ENCODE assay signal across 25 cellular contexts in the genomic region with DNA sequence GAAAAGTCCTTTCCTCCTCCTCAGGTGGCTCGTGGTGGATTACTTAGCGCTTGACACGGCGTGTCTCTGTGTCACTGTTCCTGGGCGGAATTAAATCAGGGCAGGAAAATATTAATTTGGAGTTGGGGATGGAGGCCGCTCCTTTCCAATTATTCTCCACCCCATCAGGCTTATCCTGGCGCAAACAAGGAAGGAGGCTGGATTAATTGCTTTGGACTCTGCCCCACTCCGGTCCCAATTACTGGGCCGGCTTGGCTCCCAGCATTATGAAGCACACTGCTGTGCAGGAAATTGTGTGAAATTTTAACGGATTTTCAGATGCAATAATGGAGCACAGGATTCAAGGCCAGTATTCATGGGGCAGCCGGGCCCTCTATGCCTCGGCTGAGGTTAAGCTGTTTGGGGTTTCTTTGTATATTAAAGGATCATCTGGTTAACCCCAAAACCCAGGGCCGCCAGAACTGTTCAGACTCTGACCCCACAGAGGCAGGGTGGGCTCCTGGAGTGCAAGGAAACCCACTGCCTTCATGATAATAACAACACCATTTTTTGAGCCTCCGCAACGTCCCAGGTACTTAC.
A peak's percentile ranks its signal among the peaks of the same experiment; 100 is the strongest.
DNase-seq lines count a peak whose midpoint lies in the region; ATAC-seq and TF ChIP-seq lines count a peak whose summit lies in the region.
"Had no signal": no experiment of that assay in that cellular context is flagged by ENCODE, and none has a peak within 500 bp of the region (broad histone marks: within the 10 kb centered on the region; RNA-seq: fewer than 3 reads in every experiment).

No MANE protein-coding gene starts in this region.

- peaks cover 24% of the 10 kb centered on the region for H3K27me3 ChIP-seq in OCI-LY3 (ENCODE audit: low read depth, low read length)
- H3K27me3 ChIP-seq: BLaER1 treated with 17β-estradiol and CSF1 and Interleukin-3, amounts not matched to agents 10 nM and 100 nM had no signal

- H3K27ac Mint-ChIP-seq in chondrocyte (ENCODE audit: unreplicated experiment) = no peak overlapping the region
- H3K27ac Mint-ChIP-seq: CD4-positive, alpha-beta T cell had no signal

- no peak for ATAC-seq in HG02798 (IDR thresholded peaks at IDR 0.05; ENCODE audit: poor library complexity, unreplicated experiment)
- ATAC-seq: A549, HCT116 had no signal

- no peaks in the 10 kb centered on the region for H3K9me3 ChIP-seq in OCI-LY3 (ENCODE audit: insufficient read depth, low read length)
- H3K9me3 ChIP-seq: A549; BLaER1 treated with 17β-estradiol and CSF1 and Interleukin-3, amounts not matched to agents 10 nM and 100 nM had no signal

- no peaks in the 10 kb centered on the region for H3K79me2 ChIP-seq in OCI-LY3 (ENCODE audit: low read length)

- H3K4me3 Mint-ChIP-seq in chondrocyte (ENCODE audit: unreplicated experiment) = no peak overlapping the region
- H3K4me3 Mint-ChIP-seq: CD4-positive, alpha-beta T cell had no signal

- H3K27me3 Mint-ChIP-seq in chondrocyte (ENCODE audit: low read depth) = peaks cover 64% of the 10 kb centered on the region

- peak overlapping the region; percentile 34 for H3K4me2 ChIP-seq in OCI-LY3 (ENCODE audit: low read length)
- H3K4me2 ChIP-seq: A549; BLaER1 treated with 17β-estradiol and CSF1 and Interleukin-3, amounts not matched to agents 10 nM and 100 nM had no signal

- H3K9ac ChIP-seq in OCI-LY3 (ENCODE audit: low read length) = no peak overlapping the region
- H3K9ac ChIP-seq: BLaER1 treated with 17β-estradiol and CSF1 and Interleukin-3, amounts not matched to agents 10 nM and 100 nM had no signal

- no peaks in the 10 kb centered on the region for H3K9me3 Mint-ChIP-seq in chondrocyte (ENCODE audit: low read depth)
- H3K9me3 Mint-ChIP-seq: CD4-positive, alpha-beta T cell had no signal

- TF ChIP-seq CTCF in OCI-LY3 (IDR thresholded peaks at IDR 0.05; ENCODE audit: low read depth, low read length) (no peak), chondrocyte (IDR thresholded peaks at IDR 0.05) (no peak)

- in situ Hi-C loops in G401 (cut with HindIII; ENCODE audit: low sequenced_read_pairs) = no loop called here

- no peaks in the 10 kb centered on the region for H3K36me3 ChIP-seq in OCI-LY3 (replicated peaks; ENCODE audit: low read depth, low read length)
- H3K36me3 ChIP-seq: BLaER1 treated with 17β-estradiol and CSF1 and Interleukin-3, amounts not matched to agents 10 nM and 100 nM had no signal

- peak; percentile 89 for DNase-seq in G401 (ENCODE audit: low spot score)
- DNase-seq in chondrocyte (ENCODE audit: low spot score) = peak; percentile 11
- peak; percentile 48 for DNase-seq in posterior vena cava (ENCODE audit: low spot score)
- no peak for DNase-seq in NCI-H2171 treated with DMSO at 0.1 percent for 48 hours (lab: John Stamatoyannopoulos, UW)
- DNase-seq in NCI-H1105 (lab: John Stamatoyannopoulos, UW) = no peak
- DNase-seq: AML-193; CD4-positive, alpha-beta T cell; DMS53; GDM1; Kasumi-1; MV-4-11; NCI-H1105 treated with DMSO at 0.1 percent for 48 hours; NCI-H1694 treated with DMSO at 0.1 percent for 48 hours; NCI-H2081; NCI-H524; NCI-H774; NK-92 treated with Interleukin-12 subunit alpha and Interleukin-12 subunit beta, amount 100 ng/mL, for 24 hours; SHP77; T-helper 1 cell had no signal

- no peak overlapping the region for H3K27ac ChIP-seq in OCI-LY3 (ENCODE audit: low read length)
- H3K27ac ChIP-seq: A549; BLaER1 treated with 17β-estradiol and CSF1 and Interleukin-3, amounts not matched to agents 10 nM and 100 nM; RWPE1 had no signal

- H3K4me1 ChIP-seq in OCI-LY3 (ENCODE audit: low read length) = peaks cover 23% of the 10 kb centered on the region
- H3K4me1 ChIP-seq: A549 had no signal

- intact Hi-C loops in posterior vena cava (cut with DNase I) = no loop called here

- no peak overlapping the region for H2AFZ ChIP-seq in OCI-LY3 (ENCODE audit: low read depth, low read length)

- H4K20me1 ChIP-seq in OCI-LY3 (ENCODE audit: insufficient read depth, low read length) = no peaks in the 10 kb centered on the region

- H3K36me3 Mint-ChIP-seq in chondrocyte (ENCODE audit: low read depth) = peaks cover 2% of the 10 kb centered on the region

- H3K4me3 ChIP-seq in OCI-LY3 (ENCODE audit: low read length) = no peak overlapping the region
- H3K4me3 ChIP-seq: A549; BLaER1 treated with 17β-estradiol and CSF1 and Interleukin-3, amounts not matched to agents 10 nM and 100 nM had no signal

- no peaks in the 10 kb centered on the region for H3K4me1 Mint-ChIP-seq in chondrocyte (ENCODE audit: low read depth)

Comparison
In these comparisons a context has a peak if more than half of its experiments do, and no peak if none do; other contexts are left out.
1. DNase-seq: peak in G401 (single experiment), chondrocyte (single experiment) and posterior vena cava (single experiment); none in NCI-H2171 treated with DMSO at 0.1 percent for 48 hours (single experiment) and NCI-H1105 (single experiment).